9 cellular contexts compared by ENCODE assay signal in the genomic region with DNA sequence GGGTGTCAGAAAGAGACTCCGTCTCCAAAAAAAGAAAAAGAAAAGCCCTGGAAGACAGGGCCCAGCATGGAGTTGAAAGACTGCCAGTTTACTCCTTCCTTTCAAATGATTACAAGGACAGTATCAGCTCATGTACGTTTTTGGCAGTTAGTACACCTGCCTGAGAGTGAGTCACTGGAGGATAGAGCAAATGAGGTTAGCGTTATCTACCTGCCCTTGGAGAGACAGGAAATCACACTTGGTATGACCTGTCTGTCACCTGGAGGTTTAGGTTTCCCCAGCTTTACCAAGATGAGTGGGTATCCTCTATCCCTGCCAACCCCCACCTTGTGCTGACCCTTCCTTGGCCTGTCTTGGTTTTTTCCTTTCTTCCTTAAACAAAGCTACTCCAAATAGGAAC.
DNase-seq lines count a peak whose midpoint lies in the region; ATAC-seq and TF ChIP-seq lines count a peak whose summit lies in the region.
"Had no signal": no experiment of that assay in that cellular context is flagged by ENCODE, and none has a peak within 500 bp of the region (broad histone marks: within the 10 kb centered on the region; RNA-seq: fewer than 3 reads in every experiment).

No MANE protein-coding gene starts in this region.

- H3K9me3 Mint-ChIP-seq in neural progenitor cell, result no peaks in the 10 kb centered on the region

- no peaks in the 10 kb centered on the region for H3K27me3 ChIP-seq in gastroesophageal sphincter
- no peaks in the 10 kb centered on the region for H3K27me3 ChIP-seq in skeletal muscle tissue (ENCODE audit: control insufficient read depth in 3 of 3, insufficient read depth in 3 of 3, low read length in 3 of 3)
- H3K27me3 ChIP-seq in H7 (ENCODE audit: control insufficient read depth, insufficient read depth, low read length), result no peaks in the 10 kb centered on the region
- H3K27me3 ChIP-seq in neural progenitor cell, result no peaks in the 10 kb centered on the region

- 17 to 18% methylated on average over 3 of the region's 3 CpGs for WGBS in gastroesophageal sphincter (ENCODE audit: low coverage in 1 of 2), 2 donors

- no peak for TF ChIP-seq POLR2A in gastroesophageal sphincter (IDR thresholded peaks at IDR 0.05)

- peak overlapping the region; percentile 66 for H3K4me2 ChIP-seq in OCI-LY7 (ENCODE audit: low read length)
- no peak overlapping the region for H3K4me2 ChIP-seq in neural progenitor cell

- no peak for ATAC-seq in gastroesophageal sphincter
- no peak for ATAC-seq in HG02610 (IDR thresholded peaks at IDR 0.05; ENCODE audit: unreplicated experiment)

- H3K4me1 Mint-ChIP-seq in neural progenitor cell, result peaks cover 75% of the 10 kb centered on the region

- DNase-seq in NCI-H146 (lab: John Stamatoyannopoulos, UW) (peak; percentile 31), NCI-H146 treated with DMSO at 0.1 percent for 48 hours (lab: John Stamatoyannopoulos, UW; ENCODE audit: unreplicated experiment) (no peak), OCI-LY7 (ENCODE audit: low spot score) (peak; percentile 66), H7 (no peak), neural progenitor cell (ENCODE audit: low spot score) (no peak)
- DNase-seq: 8988T had no signal

- TF ChIP-seq CTCF in OCI-LY7 (conservative IDR thresholded peaks at IDR 0.05; ENCODE audit: low read length), result no peak
- no peak for TF ChIP-seq CTCF in gastroesophageal sphincter (IDR thresholded peaks at IDR 0.05)
- no peak for TF ChIP-seq CTCF in neural progenitor cell (IDR thresholded peaks at IDR 0.05)

- no peak overlapping the region for H3K4me3 Mint-ChIP-seq in neural progenitor cell

- H3K27ac ChIP-seq in OCI-LY7 (ENCODE audit: low read depth, low read length, poor library complexity, severe bottlenecking) (peak overlapping the region; percentile 74), gastroesophageal sphincter (peak overlapping the region; percentile 57 to 84 (median 80)), skeletal muscle tissue (ENCODE audit: low read depth, low read length) (peak overlapping the region; percentile 37), neural progenitor cell (no peak overlapping the region)

- no peaks in the 10 kb centered on the region for H3K9me3 ChIP-seq in OCI-LY7 (ENCODE audit: low read length)
- H3K9me3 ChIP-seq in gastroesophageal sphincter, result no peaks in the 10 kb centered on the region
- no peaks in the 10 kb centered on the region for H3K9me3 ChIP-seq in skeletal muscle tissue (ENCODE audit: control insufficient read depth in 3 of 3, low read length in 3 of 3)
- no peaks in the 10 kb centered on the region for H3K9me3 ChIP-seq in neural progenitor cell (ENCODE audit: low read depth)

- BruUV-seq in OCI-LY7 (replicated peaks; lab: Mats Ljungman, UMichigan), result no TSS peak

- H3K27me3 Mint-ChIP-seq in neural progenitor cell (ENCODE audit: insufficient read depth, low read depth), result no peaks in the 10 kb centered on the region

- H3K4me1 ChIP-seq in OCI-LY7 (ENCODE audit: insufficient read depth, low read length, poor library complexity, severe bottlenecking) (peaks cover 49% of the 10 kb centered on the region), gastroesophageal sphincter (peaks cover 46 to 100% (median 66%) of the 10 kb centered on the region in 3 donors), skeletal muscle tissue (ENCODE audit: control insufficient read depth in 3 of 3, insufficient read depth in 3 of 3, low read length in 3 of 3) (peaks cover 56% of the 10 kb centered on the region in 3 donors), neural progenitor cell (peaks cover 42% of the 10 kb centered on the region)

- TF ChIP-seq EP300 in gastroesophageal sphincter (IDR thresholded peaks at IDR 0.05), result no peak

- 0 out of 2 replicates have a peak, but pooled peaks cover 1% of the 10 kb centered on the region for H4K20me1 ChIP-seq in OCI-LY7 (ENCODE audit: insufficient read depth, low read length)
- peaks cover 70% of the 10 kb centered on the region for H4K20me1 ChIP-seq in neural progenitor cell (ENCODE audit: low read depth)

- H3K4me3 ChIP-seq in OCI-LY7 (ENCODE audit: low read depth, low read length, poor library complexity, severe bottlenecking) (peak overlapping the region; percentile 30), gastroesophageal sphincter (no peak overlapping the region), skeletal muscle tissue (ENCODE audit: low read length in 3 of 3) (no peak overlapping the region), H7 (ENCODE audit: insufficient read depth, low read depth, low read length) (no peak overlapping the region), neural progenitor cell (no peak overlapping the region)

- peak overlapping the region in 1 of 3 donors; percentile 26 for H3K9ac ChIP-seq in skeletal muscle tissue (ENCODE audit: low read depth in 1 of 3, low read length in 3 of 3)
- no peak overlapping the region for H3K9ac ChIP-seq in neural progenitor cell

- H3K27ac Mint-ChIP-seq in neural progenitor cell, result no peak overlapping the region

- H3K79me2 ChIP-seq in OCI-LY7 (ENCODE audit: insufficient read depth, low read depth, low read length) (peaks cover 64% of the 10 kb centered on the region; the same call in 1 of the 2 replicates), neural progenitor cell (ENCODE audit: low read depth) (peaks cover 85% of the 10 kb centered on the region)

- POLR2A ChIA-PET in OCI-LY7 (lab: Charles Lee), result interaction anchor here (0.8 to 1.3 kb wide), 2 partner anchors 11 to 19 kb away, joined by 3 read pairs; no protein-coding TSS in a partner anchor

- CTCF ChIA-PET in OCI-LY7 (lab: Charles Lee; ENCODE audit: unreplicated experiment), result no interaction called here

- H2AFZ ChIP-seq in OCI-LY7 (ENCODE audit: low read length) (no peak overlapping the region), neural progenitor cell (replicated peaks) (no peak overlapping the region)

- H3K36me3 Mint-ChIP-seq in neural progenitor cell, result peaks cover 9% of the 10 kb centered on the region

- no peaks in the 10 kb centered on the region for H3K9me2 ChIP-seq in OCI-LY7 (ENCODE audit: insufficient read depth, low read length)

- no peaks in the 10 kb centered on the region for H3F3A ChIP-seq in neural progenitor cell (ENCODE audit: low read depth)

- intact Hi-C loops in OCI-LY7 (cut with micrococcal nuclease; ENCODE audit: unreplicated experiment), result no loop called here

- H3K36me3 ChIP-seq in OCI-LY7 (ENCODE audit: insufficient read depth, low read length) (peaks cover 27% of the 10 kb centered on the region), gastroesophageal sphincter (peaks cover 0 to 5% of the 10 kb centered on the region in 2 donors), skeletal muscle tissue (ENCODE audit: control insufficient read depth in 3 of 3, insufficient read depth in 3 of 3, low read length in 3 of 3) (peaks cover 0 to 5% (median 0%) of the 10 kb centered on the region in 3 donors), H7 (replicated peaks; ENCODE audit: control insufficient read depth, insufficient read depth, low read length) (peaks cover 1% of the 10 kb centered on the region), neural progenitor cell (peaks cover 6% of the 10 kb centered on the region)

Comparison
In these comparisons a context has a peak if more than half of its experiments do, and no peak if none do; other contexts are left out.
1. DNase-seq: peak in NCI-H146 (single experiment) and OCI-LY7 (single experiment); none in NCI-H146 treated with DMSO at 0.1 percent for 48 hours (single experiment), H7 (single experiment) and neural progenitor cell (single experiment).